Comparison of ENCODE assay signal across 6 cellular contexts in genomic region chr6:164700497-164700896, GRCh38.
"Had no signal": no experiment of that assay in that cellular context is flagged by ENCODE, and none has a peak within 500 bp of the region (broad histone marks: within the 10 kb centered on the region; RNA-seq: fewer than 3 reads in every experiment).

No MANE protein-coding gene starts in this region.

- DNase-seq: Karpas-422, KBM-7, KG1 had no signal

- H3K4me2 ChIP-seq: KMS-11 had no signal

- H3K9ac ChIP-seq: KMS-11 had no signal

- FAIRE-seq: HTR-8/SVneo had no signal

- H3K27ac ChIP-seq: HL-60, KMS-11 had no signal
